ENCODE assay signal across 9 cellular contexts in the genomic region with DNA sequence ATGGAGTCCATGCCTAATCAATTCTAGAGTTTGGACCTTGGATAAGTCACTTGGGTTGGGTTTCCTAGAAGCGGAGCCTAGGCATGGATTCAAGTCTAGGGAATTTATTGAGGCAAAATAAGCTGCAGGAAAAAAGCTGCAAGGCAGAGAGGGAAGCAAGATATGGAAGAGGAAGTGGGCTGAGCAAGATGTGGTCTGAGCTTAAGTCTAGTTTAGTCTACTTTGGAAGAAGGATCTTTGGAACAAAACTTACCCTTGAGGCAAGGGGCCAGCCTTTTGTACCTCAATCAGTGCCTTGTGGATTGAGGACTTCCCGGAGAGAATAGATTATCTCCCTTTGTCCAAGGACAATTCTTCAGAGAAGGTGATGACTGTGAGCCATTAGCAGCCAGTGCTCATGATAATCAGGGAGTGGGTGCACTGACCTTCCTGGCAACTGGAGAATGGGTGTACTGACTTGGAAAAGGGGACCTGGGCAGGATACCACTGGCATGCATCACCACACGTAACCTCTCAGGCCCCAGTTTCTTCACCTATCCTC.
"Had no signal": no experiment of that assay in that cellular context is flagged by ENCODE, and none has a peak within 500 bp of the region (broad histone marks: within the 10 kb centered on the region; RNA-seq: fewer than 3 reads in every experiment).

No MANE protein-coding gene starts in this region.

- DNase-seq: activated B cell treated with CpG ODN at 0.5 μM for 24 hours; activated CD4-positive, alpha-beta T cell treated with anti-CD3 and anti-CD28 coated beads, Interleukin-2, amount 50 U/mL, for 1 hour; activated CD8-positive, alpha-beta memory T cell treated with anti-CD3 and anti-CD28 coated beads for 24 hours; activated gamma-delta T cell treated with Interleukin-2 at 50 U/mL for 16 hours; amniotic stem cell; caudate nucleus; nucleus accumbens; posterior cingulate gyrus; retina had no signal
